ENCODE assay signal across 8 cellular contexts in the genomic region with DNA sequence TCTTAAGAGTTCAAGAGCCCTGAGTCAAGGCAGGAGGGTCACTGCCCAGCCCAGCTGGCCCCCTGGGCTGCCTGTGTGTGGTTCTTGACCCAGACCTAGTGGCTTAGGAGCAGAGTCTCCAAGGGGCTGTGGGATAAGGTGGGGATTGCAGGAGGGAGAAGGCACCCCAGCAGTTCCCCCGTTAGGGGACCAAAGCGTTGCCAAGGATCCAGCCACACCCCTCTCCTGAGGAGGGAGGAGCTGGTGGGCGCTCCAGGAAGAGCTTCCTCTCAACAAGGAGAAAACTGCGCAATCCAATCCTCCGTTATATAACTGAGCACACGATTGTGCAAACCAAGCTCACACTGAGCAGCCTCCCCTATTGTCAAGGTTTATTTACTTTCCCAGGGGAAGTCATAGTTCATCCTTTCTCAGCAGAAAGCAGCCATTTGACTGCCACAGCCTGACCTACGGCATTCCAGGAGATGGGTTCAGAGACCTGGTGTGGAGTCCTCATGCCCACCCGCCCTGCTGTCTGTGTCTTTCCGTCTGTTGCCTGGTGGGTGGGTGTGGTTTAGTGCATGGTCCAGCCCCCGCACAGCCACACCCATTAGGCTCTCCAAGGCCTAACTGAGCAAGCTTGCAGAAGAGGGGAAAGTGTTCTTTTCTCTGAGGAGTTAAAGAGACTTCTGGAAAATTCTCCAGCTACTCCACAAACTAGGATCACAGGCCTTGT. TPM values are rescaled to one million over a fixed set of nuclear protein-coding genes. Genes with fewer than 3 reads are reported as not detected.
DNase-seq lines count a peak whose midpoint lies in the region; ATAC-seq and TF ChIP-seq lines count a peak whose summit lies in the region.

No MANE protein-coding gene starts in this region.

- H3K27me3 Mint-ChIP-seq in stimulated activated memory B cell treated with anti-CD40 and anti-IgM and Interleukin-4, amounts not matched to agents 10 μg/mL and 1 μg/mL and 100 μg/mL, for 72 hours, result peaks cover 8% of the 10 kb centered on the region
- H3K27me3 Mint-ChIP-seq in activated CD4-positive, alpha-beta T cell treated with anti-CD3 and anti-CD28 coated beads, Interleukin-2, amount 10 ng/mL, durations not matched to agents 7 days and 5 days, result peaks cover 11% of the 10 kb centered on the region

- dilution Hi-C loops in IMR-90 (cut with HindIII; ENCODE audit: low sequenced_read_pairs, unreplicated experiment), result no loop called here

- no peak overlapping the region for H3K23ac ChIP-seq in IMR-90 (ENCODE audit: low read depth, low read length)

- no peak overlapping the region; the same call in 1 of the 2 replicates for H2BK120ac ChIP-seq in IMR-90 (ENCODE audit: low read depth, low read length)

- H3K9me1 ChIP-seq in IMR-90 (ENCODE audit: insufficient read depth, low read length), result peaks cover 28% of the 10 kb centered on the region

- ATAC-seq in IMR-90 (ENCODE audit: low read depth), result peak; percentile 27
- peak; percentile 44 to 77 (median 54) for ATAC-seq in heart right ventricle
- ATAC-seq in stimulated activated memory B cell treated with anti-CD40 and anti-IgM and Interleukin-4, amounts not matched to agents 10 μg/mL and 1 μg/mL and 100 μg/mL, for 72 hours, result no peak
- no peak for ATAC-seq in GM19467 (IDR thresholded peaks at IDR 0.05; ENCODE audit: unreplicated experiment)
- ATAC-seq in HG02884 (IDR thresholded peaks at IDR 0.05; ENCODE audit: unreplicated experiment), result no peak

- H3K27me3 ChIP-seq in IMR-90 (ENCODE audit: control insufficient read depth, insufficient read depth, low read length) (no peaks in the 10 kb centered on the region), SJSA1 (replicated peaks) (no peaks in the 10 kb centered on the region), heart right ventricle (no peaks in the 10 kb centered on the region), smooth muscle cell (ENCODE audit: low read depth) (no peaks in the 10 kb centered on the region)

- no peak for TF ChIP-seq CTCF in IMR-90 (conservative IDR thresholded peaks at IDR 0.05; ENCODE audit: low read depth, low read length)
- TF ChIP-seq CTCF in heart right ventricle (IDR thresholded peaks at IDR 0.05), result no peak
- TF ChIP-seq CTCF in smooth muscle cell (IDR thresholded peaks at IDR 0.05; ENCODE audit: borderline replicate concordance, insufficient read depth, poor library complexity, severe bottlenecking), result no peak

- H3K4me2 ChIP-seq in IMR-90 (ENCODE audit: low read depth, low read length), result peak overlapping the region; percentile 61
- H3K4me2 ChIP-seq in smooth muscle cell, result peak overlapping the region; percentile 62

- no peak overlapping the region for H3K4me3 Mint-ChIP-seq in stimulated activated memory B cell treated with anti-CD40 and anti-IgM and Interleukin-4, amounts not matched to agents 10 μg/mL and 1 μg/mL and 100 μg/mL, for 72 hours
- no peak overlapping the region for H3K4me3 Mint-ChIP-seq in activated CD4-positive, alpha-beta T cell treated with anti-CD3 and anti-CD28 coated beads, Interleukin-2, amount 10 ng/mL, durations not matched to agents 7 days and 5 days

- no peak overlapping the region; the same call in 1 of the 2 replicates for H3K9ac ChIP-seq in IMR-90 (ENCODE audit: low read depth, low read length)
- no peak overlapping the region for H3K9ac ChIP-seq in smooth muscle cell (ENCODE audit: low read depth)

- H4K91ac ChIP-seq in IMR-90 (ENCODE audit: insufficient read depth, low read depth, low read length), result peak overlapping the region; percentile 44

- H3K18ac ChIP-seq in IMR-90 (ENCODE audit: low read depth, low read length), result peak overlapping the region; percentile 49; the same call in 1 of the 2 replicates

- H3K27ac Mint-ChIP-seq in stimulated activated memory B cell treated with anti-CD40 and anti-IgM and Interleukin-4, amounts not matched to agents 10 μg/mL and 1 μg/mL and 100 μg/mL, for 72 hours, result no peak overlapping the region
- H3K27ac Mint-ChIP-seq in activated CD4-positive, alpha-beta T cell treated with anti-CD3 and anti-CD28 coated beads, Interleukin-2, amount 10 ng/mL, durations not matched to agents 7 days and 5 days, result no peak overlapping the region

- peak overlapping the region; percentile 51; the same call in 1 of the 2 replicates for H4K5ac ChIP-seq in IMR-90 (ENCODE audit: low read depth, low read length)

- H3K4me1 ChIP-seq in IMR-90 (ENCODE audit: control insufficient read depth, insufficient read depth, low read length) (peaks cover 36% of the 10 kb centered on the region), SJSA1 (replicated peaks) (peaks cover 53% of the 10 kb centered on the region), heart right ventricle (peaks cover 43 to 86% (median 78%) of the 10 kb centered on the region in 9 donors), smooth muscle cell (ENCODE audit: low read depth) (peaks cover 35% of the 10 kb centered on the region)

- H3K4me1 Mint-ChIP-seq in stimulated activated memory B cell treated with anti-CD40 and anti-IgM and Interleukin-4, amounts not matched to agents 10 μg/mL and 1 μg/mL and 100 μg/mL, for 72 hours, result peaks cover 15% of the 10 kb centered on the region
- H3K4me1 Mint-ChIP-seq in activated CD4-positive, alpha-beta T cell treated with anti-CD3 and anti-CD28 coated beads, Interleukin-2, amount 10 ng/mL, durations not matched to agents 7 days and 5 days, result peaks cover 23% of the 10 kb centered on the region

- H2AFZ ChIP-seq in IMR-90 (replicated peaks; ENCODE audit: low read length, poor library complexity) (peak overlapping the region; percentile 86), smooth muscle cell (ENCODE audit: low read depth) (no peak overlapping the region)

- H3K14ac ChIP-seq in IMR-90 (replicated peaks; ENCODE audit: low read depth, low read length), result no peak overlapping the region

- peak overlapping the region; percentile 79 for H2AK9ac ChIP-seq in IMR-90 (replicated peaks; ENCODE audit: low read depth, low read length, poor library complexity)

- H3K4ac ChIP-seq in IMR-90 (ENCODE audit: low read depth, low read length), result peak overlapping the region; percentile 29

- peaks cover 28% of the 10 kb centered on the region for H3F3A ChIP-seq in smooth muscle cell (ENCODE audit: low read depth)

- no peak overlapping the region for H3K4me3 ChIP-seq in IMR-90 (ENCODE audit: insufficient read depth, low read depth, low read length)
- H3K4me3 ChIP-seq in SJSA1, result no peak overlapping the region
- peak overlapping the region in 5 of 10 donors; percentile 8 to 25 (median 15) for H3K4me3 ChIP-seq in heart right ventricle
- no peak overlapping the region for H3K4me3 ChIP-seq in smooth muscle cell

- TF ChIP-seq POLR2A in IMR-90 (IDR thresholded peaks at IDR 0.05; ENCODE audit: low read depth, low read length), result no peak

- CTCF ChIA-PET in IMR-90 (lab: Yijun Ruan, JAX), result interaction anchor here (1.3 kb wide), 1 partner anchor 339 kb away, joined by 7 read pairs; no protein-coding TSS in a partner anchor
- CTCF ChIA-PET in activated CD4-positive, alpha-beta T cell treated with anti-CD3 and anti-CD28 coated beads, Interleukin-2, amount 10 ng/mL, durations not matched to agents 7 days and 5 days (lab: Charles Lee), result interaction anchor here (0.6 to 1.5 kb wide), 4 partner anchors 12 to 275 kb away, joined by 3 to 5 read pairs (median 3); a partner anchor contains a TSS

- no TSS peak for BruUV-seq in IMR-90 (replicated peaks; lab: Mats Ljungman, UMichigan)

- peaks cover 18% of the 10 kb centered on the region for H3K79me2 ChIP-seq in smooth muscle cell (ENCODE audit: low read depth)

- H3K56ac ChIP-seq in IMR-90 (ENCODE audit: extremely low read depth, insufficient read depth, low read length), result no peak overlapping the region

- peaks cover 4 to 38% of the 10 kb centered on the region in 2 experiments; a peak in 3 of 4 replicates for H3K79me1 ChIP-seq in IMR-90 (ENCODE audit: low read depth in 1 of 2, low read length in 2 of 2)

- H4K8ac ChIP-seq in IMR-90 (ENCODE audit: low read depth in 2 of 2, low read length in 2 of 2), result peak overlapping the region; percentile 21 to 69

- in situ Hi-C loops in IMR-90 (cut with MboI; ENCODE audit: low sequenced_read_pairs), result no loop called here

- intact Hi-C loops in IMR-90 (cut with micrococcal nuclease) (no loop called here), heart right ventricle (cut with DNase I) (loop anchor here in 7 of 10 donors (5.0 kb wide), 3 partner anchors 34 to 69 kb away; a partner anchor contains a TSS)

- no peaks in the 10 kb centered on the region for H3K36me3 ChIP-seq in IMR-90 (ENCODE audit: control insufficient read depth, insufficient read depth, low read length)
- peaks cover 22% of the 10 kb centered on the region for H3K36me3 ChIP-seq in SJSA1
- no peaks in the 10 kb centered on the region for H3K36me3 ChIP-seq in heart right ventricle
- H3K36me3 ChIP-seq in smooth muscle cell (ENCODE audit: low read depth), result no peaks in the 10 kb centered on the region

- H4K20me1 ChIP-seq in IMR-90 (ENCODE audit: insufficient read depth, low read length) (no peaks in the 10 kb centered on the region), smooth muscle cell (ENCODE audit: low read depth) (peaks cover 21% of the 10 kb centered on the region)

- H3K27ac ChIP-seq in IMR-90 (ENCODE audit: insufficient read depth, low read length), result peak overlapping the region; percentile 46
- H3K27ac ChIP-seq in SJSA1, result peak overlapping the region; percentile 22; the same call in 1 of the 2 replicates
- H3K27ac ChIP-seq in heart right ventricle, result peak overlapping the region; percentile 71 to 97 (median 87)
- peak overlapping the region; percentile 52 for H3K27ac ChIP-seq in smooth muscle cell (ENCODE audit: low read depth)

- H2AK5ac ChIP-seq in IMR-90 (ENCODE audit: low read depth, low read length), result 0 out of 2 replicates have a peak overlapping the region, but pooled peaks have one; percentile 7

- DNase-seq in IMR-90 (peak; percentile 62), SJSA1 (ENCODE audit: low read depth in 1 of 2, low spot score in 2 of 2) (peak in 1 of 2 experiments; percentile 21), heart right ventricle (peak; percentile 70 to 78), smooth muscle cell (lab: John Stamatoyannopoulos, UW; ENCODE audit: unreplicated experiment) (no peak)
- no peak for DNase-seq in activated CD4-positive, alpha-beta T cell treated with anti-CD3 and anti-CD28 coated beads, Interleukin-2, amount 10 ng/mL, durations not matched to agents 7 days and 5 days

- WGBS in IMR-90 (ENCODE audit: extremely low coverage in 2 of 2, insufficient read length in 1 of 2), 2 experiments, result no CpG with 5 or more reads among the region's 10 CpGs
- WGBS in heart right ventricle, 2 donors, result 39 to 57% methylated on average over 10 of the region's 10 CpGs
- 50% methylated on average over 10 of the region's 10 CpGs for WGBS in smooth muscle cell (ENCODE audit: low lambda C conversion rate)

- H2BK15ac ChIP-seq in IMR-90 (ENCODE audit: low read depth, low read length), result no peak overlapping the region

- H2BK5ac ChIP-seq in IMR-90 (ENCODE audit: low read depth, low read length, poor library complexity, severe bottlenecking), result peak overlapping the region; percentile 38

- H3K36me3 Mint-ChIP-seq in stimulated activated memory B cell treated with anti-CD40 and anti-IgM and Interleukin-4, amounts not matched to agents 10 μg/mL and 1 μg/mL and 100 μg/mL, for 72 hours, result no peaks in the 10 kb centered on the region
- H3K36me3 Mint-ChIP-seq in activated CD4-positive, alpha-beta T cell treated with anti-CD3 and anti-CD28 coated beads, Interleukin-2, amount 10 ng/mL, durations not matched to agents 7 days and 5 days (ENCODE audit: low read depth), result no peaks in the 10 kb centered on the region

- no peak overlapping the region for H2BK20ac ChIP-seq in IMR-90 (ENCODE audit: low read depth, low read length)

- TF ChIP-seq RAD21 in IMR-90 (IDR thresholded peaks at IDR 0.05; ENCODE audit: low read length), result no peak

- H3K9me3 ChIP-seq in IMR-90 (ENCODE audit: control insufficient read depth, insufficient read depth, low read length), result no peaks in the 10 kb centered on the region
- H3K9me3 ChIP-seq in SJSA1 (replicated peaks), result no peaks in the 10 kb centered on the region
- no peaks in the 10 kb centered on the region for H3K9me3 ChIP-seq in heart right ventricle
- H3K9me3 ChIP-seq in smooth muscle cell (replicated peaks; ENCODE audit: low read depth), result no peaks in the 10 kb centered on the region

- POLR2A ChIA-PET in IMR-90 (lab: Charles Lee; ENCODE audit: unreplicated experiment), result no interaction called here
- POLR2A ChIA-PET in activated CD4-positive, alpha-beta T cell treated with anti-CD3 and anti-CD28 coated beads, Interleukin-2, amount 10 ng/mL, durations not matched to agents 7 days and 5 days (lab: Charles Lee), result no interaction called here

- H3K9me3 Mint-ChIP-seq in stimulated activated memory B cell treated with anti-CD40 and anti-IgM and Interleukin-4, amounts not matched to agents 10 μg/mL and 1 μg/mL and 100 μg/mL, for 72 hours, result no peaks in the 10 kb centered on the region
- H3K9me3 Mint-ChIP-seq in activated CD4-positive, alpha-beta T cell treated with anti-CD3 and anti-CD28 coated beads, Interleukin-2, amount 10 ng/mL, durations not matched to agents 7 days and 5 days, result no peaks in the 10 kb centered on the region

RNA-seq across cellular contexts. Expression of a gene that starts 3.5 kb away (rescaled TPM):
- 16.9 and 20.3 TPM in 2 replicates for total RNA-seq in IMR-90 (2012; rRNA removed)
- polyA plus RNA-seq in IMR-90 (2012; rRNA removed), result 33.8 and 46.3 TPM in 2 replicates
- polyA plus RNA-seq in IMR-90 (2012; cell fraction: cytosol; rRNA removed), result 35.7 and 36.6 TPM in 2 replicates
- 14.3 and 16.2 TPM in 2 replicates for polyA plus RNA-seq in IMR-90 (2012; cell fraction: nucleus; rRNA removed; ENCODE audit: low replicate concordance)
- 29.0 and 45.7 TPM in 2 replicates for total RNA-seq in SJSA1 (2014; rRNA removed; shearing (Covaris generic))
- total RNA-seq in heart right ventricle, result 10 to 100 TPM; 34.9 to 80.8 (median 48.4) TPM
- polyA plus RNA-seq in heart right ventricle, result 10 to 100 TPM; 31.5 to 38.2 TPM
- total RNA-seq in smooth muscle cell, result 9.8 and 16.1 TPM in 2 replicates
- polyA plus RNA-seq in smooth muscle cell, result 22.2 and 29.2 TPM in 2 replicates
- total RNA-seq in activated CD4-positive, alpha-beta T cell treated with anti-CD3 and anti-CD28 coated beads, Interleukin-2, amount 10 ng/mL, durations not matched to agents 7 days and 5 days, result 1 to 10 TPM; 1.8 to 2.4 TPM

RNA-seq across cellular contexts. Expression of a gene that starts 35.8 kb away (rescaled TPM):
- 230 and 484 TPM in 2 replicates for total RNA-seq in IMR-90 (2012; rRNA removed)
- polyA plus RNA-seq in IMR-90 (2012; rRNA removed), result 205 and 295 TPM in 2 replicates
- polyA plus RNA-seq in IMR-90 (2012; cell fraction: cytosol; rRNA removed), result 118 and 134 TPM in 2 replicates
- 48.5 and 140 TPM in 2 replicates for polyA plus RNA-seq in IMR-90 (2012; cell fraction: nucleus; rRNA removed; ENCODE audit: low replicate concordance)
- 735 and 762 TPM in 2 replicates for total RNA-seq in SJSA1 (2014; rRNA removed; shearing (Covaris generic))
- total RNA-seq in heart right ventricle, result 100 to 1,000 TPM; 165 to 199 (median 175) TPM
- polyA plus RNA-seq in heart right ventricle, result 100 to 1,000 TPM; 121 to 153 TPM
- total RNA-seq in smooth muscle cell, result 394 and 449 TPM in 2 replicates
- 301 TPM in 2 replicates for polyA plus RNA-seq in smooth muscle cell
- total RNA-seq in activated CD4-positive, alpha-beta T cell treated with anti-CD3 and anti-CD28 coated beads, Interleukin-2, amount 10 ng/mL, durations not matched to agents 7 days and 5 days, result 100 to 1,000 TPM; 219 to 249 TPM

Comparison
In these comparisons a context has a peak if more than half of its experiments do, and no peak if none do; other contexts are left out.
1. ATAC-seq: peak in IMR-90 (single experiment) and heart right ventricle (8 of 8); none in stimulated activated memory B cell treated with anti-CD40 and anti-IgM and Interleukin-4, amounts not matched to agents 10 μg/mL and 1 μg/mL and 100 μg/mL, for 72 hours (single experiment), GM19467 (single experiment) and HG02884 (single experiment).
2. DNase-seq: peak in IMR-90 (single experiment) and heart right ventricle (2 of 2); none in smooth muscle cell (single experiment) and activated CD4-positive, alpha-beta T cell treated with anti-CD3 and anti-CD28 coated beads, Interleukin-2, amount 10 ng/mL, durations not matched to agents 7 days and 5 days (single experiment).
3. H3K27ac ChIP-seq: peak in every context shown above with its lines; median percentile 87 in heart right ventricle; 52 in smooth muscle cell; 46 in IMR-90; 22 in SJSA1.